In genomic region chr1:154952664-154953063, GRCh38 we compare ENCODE assay signal across 13 cellular contexts. TPM values are rescaled to one million over a fixed set of nuclear protein-coding genes. Genes with fewer than 3 reads are reported as not detected.
A peak's percentile ranks its signal among the peaks of the same experiment; 100 is the strongest.
DNase-seq lines count a peak whose midpoint lies in the region; ATAC-seq and TF ChIP-seq lines count a peak whose summit lies in the region.
"Had no signal": no experiment of that assay in that cellular context is flagged by ENCODE, and none has a peak within 500 bp of the region (broad histone marks: within the 10 kb centered on the region; RNA-seq: fewer than 3 reads in every experiment).

No MANE protein-coding gene starts in this region.

- 0 out of 2 replicates have a peak overlapping the region, but pooled peaks have one; percentile 0 for H3K4me2 ChIP-seq in DND-41 (ENCODE audit: insufficient read depth, low read length)
- peak overlapping the region; percentile 85 for H3K4me2 ChIP-seq in OCI-LY7 (ENCODE audit: low read length)
- peak overlapping the region; percentile 85 for H3K4me2 ChIP-seq in neural progenitor cell

- H3K4me1 ChIP-seq in DND-41 (ENCODE audit: insufficient read depth, low read length) (peaks cover 49% of the 10 kb centered on the region), OCI-LY7 (ENCODE audit: insufficient read depth, low read length, poor library complexity, severe bottlenecking) (peaks cover 66% of the 10 kb centered on the region), neural progenitor cell (peaks cover 35% of the 10 kb centered on the region)

- BruUV-seq in OCI-LY7 (replicated peaks; lab: Mats Ljungman, UMichigan): no TSS peak

- H3F3A ChIP-seq in neural progenitor cell (ENCODE audit: low read depth): peaks cover 36% of the 10 kb centered on the region

- peak overlapping the region; percentile 10 for H3K4me3 Mint-ChIP-seq in neural progenitor cell
- H3K4me3 Mint-ChIP-seq: CD14-positive monocyte had no signal

- POLR2A ChIA-PET in OCI-LY7 (lab: Charles Lee): interaction anchor here (0.6 to 1.1 kb wide), 2 partner anchors 16 to 31 kb away, joined by 3 read pairs; partner anchors contain the start of genes FLAD1 and PMVK

- no peak overlapping the region for H3K9ac ChIP-seq in DND-41 (ENCODE audit: low read depth, low read length)
- no peak overlapping the region for H3K9ac ChIP-seq in neural progenitor cell

- H3K27ac Mint-ChIP-seq in neural progenitor cell: peak overlapping the region; percentile 57

- H3K79me2 ChIP-seq in DND-41 (ENCODE audit: insufficient read depth, low read length): peaks cover 28% of the 10 kb centered on the region
- peaks cover 26% of the 10 kb centered on the region; the same call in 1 of the 2 replicates for H3K79me2 ChIP-seq in OCI-LY7 (ENCODE audit: insufficient read depth, low read depth, low read length)
- H3K79me2 ChIP-seq in neural progenitor cell (ENCODE audit: low read depth): peaks cover 31% of the 10 kb centered on the region

- H3K27ac ChIP-seq in DND-41 (ENCODE audit: low read length): peak overlapping the region; percentile 15
- H3K27ac ChIP-seq in OCI-LY7 (ENCODE audit: low read depth, low read length, poor library complexity, severe bottlenecking): peak overlapping the region; percentile 87
- peak overlapping the region; percentile 42 for H3K27ac ChIP-seq in cingulate gyrus (ENCODE audit: low read depth, low read length)
- no peak overlapping the region for H3K27ac ChIP-seq in neural progenitor cell
- H3K27ac ChIP-seq: right lobe of liver had no signal

- ATAC-seq in DND-41 (ENCODE audit: insufficient read depth, low read depth): no peak
- ATAC-seq in GM21825 (IDR thresholded peaks at IDR 0.05; ENCODE audit: unreplicated experiment): no peak
- no peak for ATAC-seq in activated CD4-positive, CD25-positive, alpha-beta regulatory T cell treated with anti-CD3 and anti-CD28 coated beads, Interleukin-2, amount 50 U/mL, for 24 hours
- no peak for ATAC-seq in HG03432 (IDR thresholded peaks at IDR 0.05; ENCODE audit: unreplicated experiment)
- ATAC-seq: gastroesophageal sphincter, right lobe of liver had no signal

- DNase-seq in DND-41 (no peak), OCI-LY7 (ENCODE audit: low spot score) (no peak), neural progenitor cell (ENCODE audit: low spot score) (no peak)
- DNase-seq: GDM1, HCEC 1CT, NCI-H2171 treated with DMSO at 0.1 percent for 48 hours had no signal

- H3K4me1 Mint-ChIP-seq in neural progenitor cell: peaks cover 57% of the 10 kb centered on the region

- intact Hi-C loops in OCI-LY7 (cut with micrococcal nuclease; ENCODE audit: unreplicated experiment): no loop called here

- H3K27me3 ChIP-seq in DND-41 (ENCODE audit: insufficient read depth, low read length, poor library complexity) (no peaks in the 10 kb centered on the region), neural progenitor cell (no peaks in the 10 kb centered on the region)
- H3K27me3 ChIP-seq: gastroesophageal sphincter, right lobe of liver had no signal

- H3K9me3 ChIP-seq in DND-41 (ENCODE audit: insufficient read depth, low read length, severe bottlenecking): no peaks in the 10 kb centered on the region
- H3K9me3 ChIP-seq in OCI-LY7 (ENCODE audit: low read length): no peaks in the 10 kb centered on the region
- H3K9me3 ChIP-seq in neural progenitor cell (ENCODE audit: low read depth): no peaks in the 10 kb centered on the region
- H3K9me3 ChIP-seq: gastroesophageal sphincter, right lobe of liver had no signal

- H3K4me3 ChIP-seq in DND-41 (ENCODE audit: low read depth in 1 of 2, low read length in 2 of 2): no peak overlapping the region
- H3K4me3 ChIP-seq in OCI-LY7 (ENCODE audit: low read depth, low read length, poor library complexity, severe bottlenecking): peak overlapping the region; percentile 72
- H3K4me3 ChIP-seq in neural progenitor cell: no peak overlapping the region
- H3K4me3 ChIP-seq: gastroesophageal sphincter, right lobe of liver had no signal

- TF ChIP-seq CTCF in DND-41 (IDR thresholded peaks at IDR 0.05; ENCODE audit: borderline replicate concordance, extremely low read depth, low read length, poor library complexity, severe bottlenecking) (no peak), OCI-LY7 (conservative IDR thresholded peaks at IDR 0.05; ENCODE audit: low read length) (no peak), neural progenitor cell (IDR thresholded peaks at IDR 0.05) (no peak)

- no peaks in the 10 kb centered on the region for H3K9me2 ChIP-seq in OCI-LY7 (ENCODE audit: insufficient read depth, low read length)

- H2AFZ ChIP-seq in DND-41 (ENCODE audit: low read depth, low read length) (no peak overlapping the region), OCI-LY7 (ENCODE audit: low read length) (no peak overlapping the region), neural progenitor cell (replicated peaks) (no peak overlapping the region)

- peaks cover 25% of the 10 kb centered on the region for H3K36me3 ChIP-seq in DND-41 (ENCODE audit: insufficient read depth, low read length)
- peaks cover 17% of the 10 kb centered on the region for H3K36me3 ChIP-seq in OCI-LY7 (ENCODE audit: insufficient read depth, low read length)
- no peaks in the 10 kb centered on the region for H3K36me3 ChIP-seq in neural progenitor cell
- H3K36me3 ChIP-seq: right lobe of liver had no signal

- peaks cover 6% of the 10 kb centered on the region for H3K27me3 Mint-ChIP-seq in neural progenitor cell (ENCODE audit: insufficient read depth, low read depth)

- H3K36me3 Mint-ChIP-seq in neural progenitor cell: peaks cover 11% of the 10 kb centered on the region

- CTCF ChIA-PET in OCI-LY7 (lab: Charles Lee; ENCODE audit: unreplicated experiment): interaction anchor here (3.4 kb wide), 1 partner anchor 8 kb away, joined by 13 read pairs; no protein-coding TSS in a partner anchor

- no peaks in the 10 kb centered on the region for H3K9me3 Mint-ChIP-seq in neural progenitor cell
- H3K9me3 Mint-ChIP-seq: CD14-positive monocyte had no signal

- H4K20me1 ChIP-seq in DND-41 (ENCODE audit: insufficient read depth, low read length) (peaks cover 7% of the 10 kb centered on the region; the same call in 1 of the 2 replicates), OCI-LY7 (ENCODE audit: insufficient read depth, low read length) (no peaks in the 10 kb centered on the region), neural progenitor cell (ENCODE audit: low read depth) (peaks cover 59% of the 10 kb centered on the region)

RNA-seq across cellular contexts. Expression of gene PBXIP1, which starts 3.2 kb away (rescaled TPM):
- 23.8 and 26.6 TPM in 2 replicates for total RNA-seq in OCI-LY7 (2014; rRNA removed; shearing (Covaris generic))
- 37.7 and 39.8 TPM in 2 replicates for total RNA-seq in OCI-LY7 (2022)
- total RNA-seq in neural progenitor cell (ENCODE audit: low replicate concordance): 21.4 and 64.0 TPM in 2 replicates

RNA-seq across cellular contexts. Expression of gene PYGO2, which starts 8.9 kb away (rescaled TPM):
- total RNA-seq in OCI-LY7 (2014; rRNA removed; shearing (Covaris generic)): 36.5 and 44.3 TPM in 2 replicates
- 47.3 and 53.1 TPM in 2 replicates for total RNA-seq in OCI-LY7 (2022)
- total RNA-seq in neural progenitor cell (ENCODE audit: low replicate concordance): 32.1 and 48.1 TPM in 2 replicates

RNA-seq across cellular contexts. Expression of gene PMVK, which starts 16.1 kb away (rescaled TPM):
- total RNA-seq in OCI-LY7 (2014; rRNA removed; shearing (Covaris generic)): 16.3 and 19.1 TPM in 2 replicates
- 45.9 and 54.0 TPM in 2 replicates for total RNA-seq in OCI-LY7 (2022)
- 4.3 and 12.7 TPM in 2 replicates for total RNA-seq in neural progenitor cell (ENCODE audit: low replicate concordance)

RNA-seq across cellular contexts. Expression of gene SHC1, which starts 17.9 kb away (rescaled TPM):
- total RNA-seq in OCI-LY7 (2014; rRNA removed; shearing (Covaris generic)): 31.4 and 37.6 TPM in 2 replicates
- total RNA-seq in OCI-LY7 (2022) (77.4 and 84.0 TPM in 2 replicates), neural progenitor cell (ENCODE audit: low replicate concordance) (69.0 and 86.5 TPM in 2 replicates)

RNA-seq across cellular contexts. Expression of gene CKS1B, which starts 21.8 kb away (rescaled TPM):
- total RNA-seq in OCI-LY7 (2014; rRNA removed; shearing (Covaris generic)): 149 and 204 TPM in 2 replicates
- 230 and 260 TPM in 2 replicates for total RNA-seq in OCI-LY7 (2022)
- 210 and 297 TPM in 2 replicates for total RNA-seq in neural progenitor cell (ENCODE audit: low replicate concordance)

Comparison
In these comparisons a context has a peak if more than half of its experiments do, and no peak if none do; other contexts are left out.
1. H3K4me2 ChIP-seq: peak in every context shown above with its lines; median percentile 85 in OCI-LY7; 85 in neural progenitor cell; 0 in DND-41.